In the genomic region with DNA sequence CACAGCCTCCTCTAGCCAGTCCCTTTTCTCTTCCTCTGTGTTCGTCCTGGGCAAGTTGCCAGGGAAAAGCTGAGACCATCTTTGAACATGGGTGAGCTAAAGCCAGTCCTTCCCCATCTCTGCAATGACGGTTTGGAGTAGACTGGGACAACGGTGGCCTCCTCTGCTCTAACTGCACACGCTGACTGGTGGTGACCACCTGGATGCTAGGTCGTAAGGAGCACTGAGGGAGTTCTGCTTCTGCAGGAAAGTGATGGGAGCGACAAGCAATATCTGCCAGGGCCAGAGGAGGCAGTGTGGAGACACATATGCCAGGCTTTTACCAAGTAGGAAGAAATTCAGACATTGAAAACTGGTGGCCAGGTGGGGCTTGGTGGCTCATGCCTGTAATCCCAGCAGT, we compare ENCODE assay signal across 8 cellular contexts.
DNase-seq lines count a peak whose midpoint lies in the region; ATAC-seq, FAIRE-seq and TF ChIP-seq lines count a peak whose summit lies in the region.

No MANE protein-coding gene starts in this region.

- H3K9me3 ChIP-seq in HAP-1 = no peaks in the 10 kb centered on the region
- no peaks in the 10 kb centered on the region for H3K9me3 ChIP-seq in mucosa of descending colon

- DNase-seq in DMS 273 treated with DMSO at 0.1 percent for 48 hours (lab: John Stamatoyannopoulos, UW) (peak; percentile 44), HAP-1 (ENCODE audit: low spot score in 2 of 2) (peak; percentile 30 to 66), RCC 7860 (ENCODE audit: low spot score) (peak; percentile 5), choroid plexus epithelial cell (ENCODE audit: low read depth) (peak; percentile 73), mucosa of descending colon (peak in 2 of 3 donors; percentile 49 to 59), NCI-H524 treated with DMSO at 0.1 percent for 48 hours (lab: John Stamatoyannopoulos, UW) (no peak)

- H3K36me3 ChIP-seq in HAP-1 (replicated peaks) (peaks cover under 1% of the 10 kb centered on the region), mucosa of descending colon (ENCODE audit: low read depth) (no peaks in the 10 kb centered on the region)

- H3K4me1 ChIP-seq in HAP-1 = no peaks in the 10 kb centered on the region
- H3K4me1 ChIP-seq in mucosa of descending colon (ENCODE audit: low read depth) = no peaks in the 10 kb centered on the region

- TF ChIP-seq CTCF in choroid plexus epithelial cell (conservative IDR thresholded peaks at IDR 0.05; ENCODE audit: low read depth, low read length) = peak; percentile 76
- TF ChIP-seq CTCF in mucosa of descending colon (IDR thresholded peaks at IDR 0.05) = no peak

- no peak for FAIRE-seq in RCC 7860 (lab: Jason Lieb, UNC)

- H3K4me3 ChIP-seq in HAP-1 (no peak overlapping the region), choroid plexus epithelial cell (ENCODE audit: low read depth, low read length) (no peak overlapping the region), mucosa of descending colon (no peak overlapping the region)

- in situ Hi-C loops in HAP-1 (cut with MboI; ENCODE audit: low sequenced_read_pairs) = no loop called here

- ATAC-seq in mucosa of descending colon = peak; percentile 71
- ATAC-seq in GM19035 (IDR thresholded peaks at IDR 0.05; ENCODE audit: unreplicated experiment) = no peak
- ATAC-seq in GM21447 (IDR thresholded peaks at IDR 0.05; ENCODE audit: unreplicated experiment) = no peak

- intact Hi-C loops in mucosa of descending colon (cut with DNase I, micrococcal nuclease) = no loop called here

- H3K27me3 ChIP-seq in HAP-1 (ENCODE audit: low read depth) = no peaks in the 10 kb centered on the region
